Comparison of ENCODE assay signal across 1 cellular context in genomic region chr12:131005161-131006035, GRCh38.
TF ChIP-seq lines count a peak whose summit lies in the region.

No MANE protein-coding gene starts in this region.

TF ChIP-seq in GM12878, 131 proteins besides CTCF, POLR2A, EP300 and RAD21 (continued from another document):
- peak; percentile 24; the same call in 1 of the 2 replicates for TF ChIP-seq SMC3 (IDR thresholded peaks at IDR 0.05; ENCODE audit: borderline replicate concordance, low read length)
- TF ChIP-seq, protein P1, sequence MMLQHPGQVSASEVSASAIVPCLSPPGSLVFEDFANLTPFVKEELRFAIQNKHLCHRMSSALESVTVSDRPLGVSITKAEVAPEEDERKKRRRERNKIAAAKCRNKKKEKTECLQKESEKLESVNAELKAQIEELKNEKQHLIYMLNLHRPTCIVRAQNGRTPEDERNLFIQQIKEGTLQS (IDR thresholded peaks at IDR 0.05; ENCODE audit: borderline replicate concordance, extremely low read depth, low read depth, low read length), result no peak
